In the genomic region with DNA sequence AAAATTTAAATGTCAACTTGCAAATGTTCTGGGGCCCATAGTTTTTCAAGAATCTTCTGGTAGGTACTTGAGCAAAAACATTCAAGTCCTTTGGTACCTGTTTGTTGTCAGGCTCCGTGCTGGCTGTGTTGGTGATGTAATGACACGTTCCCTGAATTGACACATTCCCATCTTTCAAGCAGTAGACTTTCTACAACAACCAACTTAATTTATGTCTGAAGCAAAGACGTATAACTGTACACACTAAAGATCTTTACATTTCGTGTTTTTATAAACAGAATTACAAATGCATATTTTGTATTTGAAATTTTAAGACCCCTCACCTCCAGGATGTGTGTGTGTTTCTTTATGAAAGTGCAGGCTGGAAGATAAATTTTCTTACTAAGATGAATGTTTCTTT, we compare ENCODE assay signal across 24 cellular contexts. TPM values are rescaled to one million over a fixed set of nuclear protein-coding genes. Genes with fewer than 3 reads are reported as not detected.
DNase-seq lines count a peak whose midpoint lies in the region; TF ChIP-seq lines count a peak whose summit lies in the region.
"Had no signal": no experiment of that assay in that cellular context is flagged by ENCODE, and none has a peak within 500 bp of the region (broad histone marks: within the 10 kb centered on the region; RNA-seq: fewer than 3 reads in every experiment).

No MANE protein-coding gene starts in this region.

- no peaks in the 10 kb centered on the region for H4K20me1 ChIP-seq in neural cell (ENCODE audit: insufficient read depth)

- peak overlapping the region; percentile 50 for H3K27ac Mint-ChIP-seq in activated naive CD8-positive, alpha-beta T cell
- no peak overlapping the region for H3K27ac Mint-ChIP-seq in activated naive CD8-positive, alpha-beta T cell treated with anti-CD3 and anti-CD28 coated beads for 36 hours
- no peak overlapping the region for H3K27ac Mint-ChIP-seq in endodermal cell
- H3K27ac Mint-ChIP-seq: GM23338 had no signal

- H3K27me3 Mint-ChIP-seq in activated naive CD8-positive, alpha-beta T cell, result no peaks in the 10 kb centered on the region
- no peaks in the 10 kb centered on the region for H3K27me3 Mint-ChIP-seq in activated naive CD8-positive, alpha-beta T cell treated with anti-CD3 and anti-CD28 coated beads for 36 hours
- no peaks in the 10 kb centered on the region for H3K27me3 Mint-ChIP-seq in endodermal cell (ENCODE audit: insufficient read depth)
- H3K27me3 Mint-ChIP-seq: CD4-positive, CD25-positive, alpha-beta regulatory T cell; naive thymus-derived CD8-positive, alpha-beta T cell had no signal

- H2AFZ ChIP-seq in neural cell (ENCODE audit: low read depth, low read length), result no peak overlapping the region
- H2AFZ ChIP-seq: GM23338 had no signal

- TF ChIP-seq EP300 in neural cell (conservative IDR thresholded peaks at IDR 0.05; ENCODE audit: poor library complexity, severe bottlenecking), result peak; percentile 38

- TF ChIP-seq CTCF in neural cell (IDR thresholded peaks at IDR 0.05; ENCODE audit: poor library complexity, severe bottlenecking) (no peak), endodermal cell (conservative IDR thresholded peaks at IDR 0.05) (no peak)

- H3K9me3 Mint-ChIP-seq in activated naive CD8-positive, alpha-beta T cell (ENCODE audit: low read depth), result peaks cover 3% of the 10 kb centered on the region
- H3K9me3 Mint-ChIP-seq in activated naive CD8-positive, alpha-beta T cell treated with anti-CD3 and anti-CD28 coated beads for 36 hours, result no peaks in the 10 kb centered on the region
- H3K9me3 Mint-ChIP-seq in endodermal cell, result peaks cover 2% of the 10 kb centered on the region
- H3K9me3 Mint-ChIP-seq: activated T-cell treated with anti-CD3 and anti-CD28 coated beads, Interleukin-2, amount 50 U/mL, for 4 hours; GM23338; naive thymus-derived CD8-positive, alpha-beta T cell had no signal

- H3K9ac ChIP-seq in SK-N-MC (ENCODE audit: insufficient read length) (no peak overlapping the region), neural cell (ENCODE audit: low read length) (no peak overlapping the region), endodermal cell (ENCODE audit: extremely low read depth, low read length, poor library complexity, severe bottlenecking) (no peak overlapping the region)

- H3K4me3 Mint-ChIP-seq in activated naive CD8-positive, alpha-beta T cell, result no peak overlapping the region
- H3K4me3 Mint-ChIP-seq in activated naive CD8-positive, alpha-beta T cell treated with anti-CD3 and anti-CD28 coated beads for 36 hours, result no peak overlapping the region
- no peak overlapping the region for H3K4me3 Mint-ChIP-seq in endodermal cell
- H3K4me3 Mint-ChIP-seq: activated T-cell treated with anti-CD3 and anti-CD28 coated beads, Interleukin-2, amount 50 U/mL, for 4 hours; GM23338; naive thymus-derived CD8-positive, alpha-beta T cell had no signal

- H3K79me2 ChIP-seq in neural cell (replicated peaks; ENCODE audit: insufficient read depth, low read length), result no peaks in the 10 kb centered on the region

- H3K27ac ChIP-seq in SK-N-MC, result peak overlapping the region; percentile 16; the same call in 1 of the 2 replicates
- H3K27ac ChIP-seq in neural cell (ENCODE audit: low read length), result peak overlapping the region; percentile 6
- no peak overlapping the region for H3K27ac ChIP-seq in endodermal cell (ENCODE audit: low read depth, low read length)
- H3K27ac ChIP-seq: epithelial cell of prostate, Peyer's patch, tibial nerve had no signal

- H3K36me3 ChIP-seq in SK-N-MC (ENCODE audit: insufficient read depth, low read length) (no peaks in the 10 kb centered on the region), neural cell (ENCODE audit: insufficient read depth, low read length) (no peaks in the 10 kb centered on the region), endodermal cell (ENCODE audit: control insufficient read depth, insufficient read depth, low read length) (peaks cover 5% of the 10 kb centered on the region)
- H3K36me3 ChIP-seq: Peyer's patch, tibial nerve had no signal

- H3K27me3 ChIP-seq in neural cell (ENCODE audit: insufficient read depth, low read depth, low read length), result no peaks in the 10 kb centered on the region
- no peaks in the 10 kb centered on the region for H3K27me3 ChIP-seq in endodermal cell (ENCODE audit: control insufficient read depth, insufficient read depth, low read length, poor library complexity, severe bottlenecking)
- H3K27me3 ChIP-seq: Peyer's patch, tibial nerve had no signal

- TF ChIP-seq RAD21 in neural cell (conservative IDR thresholded peaks at IDR 0.05), result no peak

- H3K4me1 Mint-ChIP-seq in activated naive CD8-positive, alpha-beta T cell (ENCODE audit: low read depth), result peaks cover 50% of the 10 kb centered on the region
- H3K4me1 Mint-ChIP-seq in activated naive CD8-positive, alpha-beta T cell treated with anti-CD3 and anti-CD28 coated beads for 36 hours, result peaks cover 32% of the 10 kb centered on the region
- peaks cover 5% of the 10 kb centered on the region for H3K4me1 Mint-ChIP-seq in endodermal cell

- CTCF ChIA-PET in HEK293T (lab: Yijun Ruan, JAX), result no interaction called here

- no peaks in the 10 kb centered on the region for H3K9me2 ChIP-seq in neural cell (ENCODE audit: insufficient read depth, low read length)

- H3K9me3 ChIP-seq in SK-N-MC (ENCODE audit: low read depth, low read length) (no peaks in the 10 kb centered on the region), neural cell (ENCODE audit: low read length) (no peaks in the 10 kb centered on the region), endodermal cell (ENCODE audit: control insufficient read depth, low read length) (no peaks in the 10 kb centered on the region)
- H3K9me3 ChIP-seq: Peyer's patch, tibial nerve had no signal

- DNase-seq in NCI-H1092 treated with DMSO at 0.1 percent for 48 hours (lab: John Stamatoyannopoulos, UW) (peak; percentile 12), NCI-H1092 (lab: John Stamatoyannopoulos, UW) (no peak), SK-N-MC (ENCODE audit: low read depth, low spot score) (no peak), endodermal cell (no peak), HEK293T (ENCODE audit: extremely low spot score) (no peak)
- DNase-seq in activated naive CD8-positive, alpha-beta T cell treated with anti-CD3 and anti-CD28 coated beads for 36 hours, result no peak
- DNase-seq: 8988T; activated CD4-positive, alpha-beta T cell treated with anti-CD3 and anti-CD28 coated beads for 1 hour; activated naive CD4-positive, alpha-beta T cell treated with Interleukin-2 at 50 U/mL for 16 hours; activated T-cell treated with anti-CD3 and anti-CD28 coated beads, Interleukin-2, amount 50 U/mL, for 4 hours; amniotic stem cell; CD4-positive, CD25-positive, alpha-beta regulatory T cell; left ventricle myocardium superior; naive thymus-derived CD8-positive, alpha-beta T cell; NCI-H2081 treated with DMSO at 0.1 percent for 48 hours; NCI-H510A treated with DMSO at 0.1 percent for 48 hours; Peyer's patch; SHP77 treated with DMSO at 0.1 percent for 48 hours; small intestine had no signal

- H3K4me3 ChIP-seq in SK-N-MC (no peak overlapping the region), neural cell (ENCODE audit: low read length) (peak overlapping the region; percentile 20), endodermal cell (ENCODE audit: low read length) (no peak overlapping the region)
- H3K4me3 ChIP-seq: GM23338, Peyer's patch, tibial nerve had no signal

- peak overlapping the region; percentile 9 for H3K4me2 ChIP-seq in neural cell (ENCODE audit: low read length)

- H3K36me3 Mint-ChIP-seq in activated naive CD8-positive, alpha-beta T cell, result peaks cover 13% of the 10 kb centered on the region
- peaks cover 33% of the 10 kb centered on the region for H3K36me3 Mint-ChIP-seq in activated naive CD8-positive, alpha-beta T cell treated with anti-CD3 and anti-CD28 coated beads for 36 hours
- H3K36me3 Mint-ChIP-seq in endodermal cell (ENCODE audit: low read depth), result peaks cover 7% of the 10 kb centered on the region

- WGBS in endodermal cell (ENCODE audit: insufficient coverage in 1 of 2, insufficient read length in 1 of 2), 2 experiments, result 81% methylated on average over 4 of the region's 4 CpGs; no CpG with 5 or more reads in 1 of the 2 experiments

- H3K4me1 ChIP-seq in endodermal cell (ENCODE audit: control insufficient read depth, insufficient read depth, low read length), result no peaks in the 10 kb centered on the region

- POLR2A ChIA-PET in HEK293T (lab: Yijun Ruan, JAX), result no interaction called here

- no peaks in the 10 kb centered on the region for H3F3A ChIP-seq in neural cell (ENCODE audit: insufficient read depth, low read length, poor library complexity, severe bottlenecking)

TF ChIP-seq in neural cell, 6 proteins besides CTCF, POLR2A, EP300 and RAD21 (continues in another document):
- TF ChIP-seq TAF1 (IDR thresholded peaks at IDR 0.05; ENCODE audit: low read depth) (no peak), MXI1 (conservative IDR thresholded peaks at IDR 0.05; ENCODE audit: poor library complexity, severe bottlenecking) (no peak), SMC3 (conservative IDR thresholded peaks at IDR 0.05; ENCODE audit: poor library complexity) (no peak), POLR2AphosphoS5 (IDR thresholded peaks at IDR 0.05) (peak; percentile 32), EZH2 (IDR thresholded peaks at IDR 0.05; ENCODE audit: borderline replicate concordance, insufficient read depth, low read length, poor library complexity, severe bottlenecking) (no peak)

TF ChIP-seq in HEK293T, 16 proteins besides CTCF, POLR2A, EP300 and RAD21:
- TF ChIP-seq SP1 (IDR thresholded peaks at IDR 0.05) (no peak), L3MBTL2 (conservative IDR thresholded peaks at IDR 0.05) (no peak), ARNT (IDR thresholded peaks at IDR 0.05) (no peak), ZNF384 (IDR thresholded peaks at IDR 0.05) (no peak), ELF4 (IDR thresholded peaks at IDR 0.05) (no peak)

RNA-seq across cellular contexts. Expression of gene NCOA3, which starts 49.6 kb away (rescaled TPM):
- total RNA-seq in activated naive CD8-positive, alpha-beta T cell treated with anti-CD3 and anti-CD28 coated beads for 36 hours, result 10 to 100 TPM; 58.1 to 66.4 TPM
- polyA plus RNA-seq in neural cell, result 14.2 and 14.6 TPM in 2 replicates
- polyA minus RNA-seq in neural cell, result 50.2 and 54.8 TPM in 2 replicates
- total RNA-seq in endodermal cell, result 10 to 100 TPM; 38.6 TPM
- polyA plus RNA-seq in endodermal cell (2013, experiment 1 of 2), result 15.2 TPM
- 14.4 TPM for polyA plus RNA-seq in endodermal cell (2013, experiment 2 of 2)
